ENCODE assay signal across 8 cellular contexts in genomic region chrX:74535633-74536141, GRCh38.
DNase-seq lines count a peak whose midpoint lies in the region; ATAC-seq, FAIRE-seq and TF ChIP-seq lines count a peak whose summit lies in the region.

No MANE protein-coding gene starts in this region.

- intact Hi-C loops in HCT116 (cut with micrococcal nuclease) = no loop called here
- intact Hi-C loops in OCI-LY7 (cut with micrococcal nuclease; ENCODE audit: unreplicated experiment) = no loop called here
- intact Hi-C loops in cardiac septum (cut with DNase I) = loop anchor here (1.0 to 5.0 kb wide), 3 partner anchors 114 to 243 kb away; partner anchors contain the start of gene SLC16A2
- intact Hi-C loops in pancreas (cut with DNase I) = no loop called here

- H3K9ac ChIP-seq in HCT116 (ENCODE audit: low read length) (no peak overlapping the region), adipocyte (ENCODE audit: low read length) (peak overlapping the region; percentile 56)

- H3K9me2 ChIP-seq in HCT116 (ENCODE audit: insufficient read depth) (no peaks in the 10 kb centered on the region), OCI-LY7 (ENCODE audit: insufficient read depth, low read length) (no peaks in the 10 kb centered on the region)

- H3K4me3 ChIP-seq in HCT116 (replicated peaks in 1 of 2; ENCODE audit: low read depth in 1 of 2, low read length in 2 of 2) (peak overlapping the region; percentile 32 to 51), OCI-LY7 (ENCODE audit: low read depth, low read length, poor library complexity, severe bottlenecking) (peak overlapping the region; percentile 24), adipocyte (ENCODE audit: low read length) (peak overlapping the region; percentile 71), pancreas (peak overlapping the region; percentile 4 to 49 (median 37))

- BruUV-seq in HCT116 (replicated peaks; lab: Mats Ljungman, UMichigan) (no TSS peak), OCI-LY7 (replicated peaks; lab: Mats Ljungman, UMichigan) (no TSS peak)

- H3K36me3 ChIP-seq in HCT116 (ENCODE audit: control insufficient read depth in 1 of 2, insufficient read depth in 2 of 2, low read length in 2 of 2) (no peaks in the 10 kb centered on the region), OCI-LY7 (ENCODE audit: insufficient read depth, low read length) (no peaks in the 10 kb centered on the region), adipocyte (ENCODE audit: control insufficient read depth, insufficient read depth, low read length, severe bottlenecking) (peaks cover 11% of the 10 kb centered on the region), pancreas (no peaks in the 10 kb centered on the region)

- H3K4me2 ChIP-seq in HCT116 (ENCODE audit: low read length) = peak overlapping the region; percentile 72
- peak overlapping the region; percentile 52; the same call in 1 of the 2 replicates for H3K4me2 ChIP-seq in OCI-LY7 (ENCODE audit: low read length)

- FAIRE-seq in pancreas (lab: Jason Lieb, UNC) = no peak

- no peak overlapping the region for H3K27ac ChIP-seq in HCT116 (ENCODE audit: low read depth, low read length)
- H3K27ac ChIP-seq in OCI-LY7 (ENCODE audit: low read depth, low read length, poor library complexity, severe bottlenecking) = no peak overlapping the region
- peak overlapping the region; percentile 12 to 72 (median 56) for H3K27ac ChIP-seq in pancreas

- POLR2A ChIA-PET in HCT116 (lab: Charles Lee) = no interaction called here
- POLR2A ChIA-PET in OCI-LY7 (lab: Charles Lee) = no interaction called here

- H4K20me1 ChIP-seq in HCT116 (ENCODE audit: insufficient read depth) (no peaks in the 10 kb centered on the region), OCI-LY7 (ENCODE audit: insufficient read depth, low read length) (no peaks in the 10 kb centered on the region)

- DNase-seq in G401 (ENCODE audit: low spot score) = peak; percentile 34
- no peak for DNase-seq in HCT116 (ENCODE audit: low read depth, low spot score)
- no peak for DNase-seq in OCI-LY7 (ENCODE audit: low spot score)
- DNase-seq in adipocyte (ENCODE audit: low read depth) = peak; percentile 73
- DNase-seq in cardiac septum (ENCODE audit: low spot score) = peak; percentile 85
- peak; percentile 42 to 80 (median 58) for DNase-seq in pancreas
- DNase-seq in NCI-H2107 (lab: John Stamatoyannopoulos, UW) = no peak
- no peak for DNase-seq in amniotic stem cell (lab: John Stamatoyannopoulos, UW)

- H3K27me3 ChIP-seq in HCT116 (ENCODE audit: insufficient read depth, low read length) (no peaks in the 10 kb centered on the region), adipocyte (replicated peaks; ENCODE audit: control insufficient read depth, insufficient read depth, low read length) (no peaks in the 10 kb centered on the region), pancreas (no peaks in the 10 kb centered on the region)

- H2AFZ ChIP-seq in HCT116 (ENCODE audit: low read depth, low read length, poor library complexity, severe bottlenecking) = peak overlapping the region; percentile 26
- no peak overlapping the region; the same call in 1 of the 2 replicates for H2AFZ ChIP-seq in OCI-LY7 (ENCODE audit: low read length)

- in situ Hi-C loops in G401 (cut with HindIII; ENCODE audit: low sequenced_read_pairs) = no loop called here

- TF ChIP-seq CTCF in HCT116 (IDR thresholded peaks at IDR 0.05 in 2 of 3, conservative IDR thresholded peaks at IDR 0.05 in 1 of 3; ENCODE audit: borderline replicate concordance in 1 of 3, insufficient read depth in 1 of 3, low read depth in 2 of 3, low read length in 2 of 3) (no peak), OCI-LY7 (conservative IDR thresholded peaks at IDR 0.05; ENCODE audit: low read length) (0 out of 2 replicates have a peak, but pooled peaks have one; percentile 7), pancreas (IDR thresholded peaks at IDR 0.05) (no peak)

- ATAC-seq in HCT116 (peak; percentile 77), pancreas (peak; percentile 80 to 85 (median 82))

- TF ChIP-seq RAD21 in HCT116 (IDR thresholded peaks at IDR 0.05; ENCODE audit: low read depth) = no peak

- H3K79me2 ChIP-seq in HCT116 (ENCODE audit: insufficient read depth, low read length) = no peaks in the 10 kb centered on the region
- no peaks in the 10 kb centered on the region for H3K79me2 ChIP-seq in OCI-LY7 (ENCODE audit: insufficient read depth, low read depth, low read length)

- H3K4me1 ChIP-seq in HCT116 (ENCODE audit: control insufficient read depth in 1 of 2, insufficient read depth in 2 of 2, low read length in 2 of 2) (peaks cover 0 to 6% of the 10 kb centered on the region in 2 experiments; a peak in 1 of 4 replicates), OCI-LY7 (ENCODE audit: insufficient read depth, low read length, poor library complexity, severe bottlenecking) (no peaks in the 10 kb centered on the region), adipocyte (ENCODE audit: control insufficient read depth, insufficient read depth, low read length) (no peaks in the 10 kb centered on the region), pancreas (no peaks in the 10 kb centered on the region)

- RAD21 ChIA-PET in HCT116 (lab: Charles Lee; ENCODE audit: low non-redundant PET in 1 of 2, low total read pairs in 2 of 2, uncharacterized antibody in 2 of 2, unreplicated experiment in 2 of 2) = interaction anchor here in 1 of 2 experiments (0.8 kb wide), 1 partner anchor 42 kb away, joined by 3 read pairs; no protein-coding TSS in a partner anchor

- WGBS in pancreas, 2 donors = 0 to 23% methylated on average over 33 of the region's 33 CpGs

- no peaks in the 10 kb centered on the region for H3K9me3 ChIP-seq in HCT116 (ENCODE audit: control insufficient read depth in 1 of 2, insufficient read depth in 1 of 2, low read depth in 1 of 2, low read length in 2 of 2)
- H3K9me3 ChIP-seq in OCI-LY7 (ENCODE audit: low read length) = no peaks in the 10 kb centered on the region
- no peaks in the 10 kb centered on the region for H3K9me3 ChIP-seq in adipocyte (ENCODE audit: control insufficient read depth, low read length)
- no peaks in the 10 kb centered on the region for H3K9me3 ChIP-seq in pancreas

- TF ChIP-seq POLR2A in HCT116 (IDR thresholded peaks at IDR 0.05; ENCODE audit: borderline replicate concordance, extremely low read depth, insufficient read depth, insufficient read length) = no peak

- CTCF ChIA-PET in HCT116 (lab: Charles Lee) = no interaction called here
- CTCF ChIA-PET in OCI-LY7 (lab: Charles Lee; ENCODE audit: unreplicated experiment) = no interaction called here

TF ChIP-seq in HCT116, 20 proteins besides CTCF, POLR2A, EP300 and RAD21:
- TF ChIP-seq EGR1 (IDR thresholded peaks at IDR 0.05; ENCODE audit: low read depth) (no peak), POLR2AphosphoS5 (IDR thresholded peaks at IDR 0.05; ENCODE audit: low read depth, low read length) (no peak), MAX (IDR thresholded peaks at IDR 0.05) (no peak), YY1 (IDR thresholded peaks at IDR 0.05; ENCODE audit: extremely low read depth, insufficient replicate concordance, low read depth, low read length) (no peak), CBX3 (IDR thresholded peaks at IDR 0.05; ENCODE audit: low read depth) (no peak), SIN3A (IDR thresholded peaks at IDR 0.05; ENCODE audit: low read depth) (no peak), EZH2 (IDR thresholded peaks at IDR 0.05) (no peak)

Comparison
In these comparisons a context has a peak if more than half of its experiments do, and no peak if none do; other contexts are left out.
1. DNase-seq: peak in G401 (single experiment), adipocyte (single experiment), cardiac septum (single experiment) and pancreas (6 of 6); none in HCT116 (single experiment), OCI-LY7 (single experiment), NCI-H2107 (single experiment) and amniotic stem cell (single experiment).
2. H3K27ac ChIP-seq: peak in pancreas (4 of 4); none in HCT116 (single experiment) and OCI-LY7 (single experiment).
3. Peak in every context shown above with its lines, with median percentiles within 50 percentile points of each other: H3K4me3 ChIP-seq.